Comparison of ENCODE assay signal across 8 cellular contexts in genomic region chr7:26369519-26370385, GRCh38.
A peak's percentile ranks its signal among the peaks of the same experiment; 100 is the strongest.
DNase-seq lines count a peak whose midpoint lies in the region; ATAC-seq and TF ChIP-seq lines count a peak whose summit lies in the region.

No MANE protein-coding gene starts in this region.

- H3K36me3 Mint-ChIP-seq in type B pancreatic cell: no peaks in the 10 kb centered on the region

- H3K4me3 Mint-ChIP-seq in type B pancreatic cell: peak overlapping the region; percentile 21

- ATAC-seq in left lobe of liver: peak; percentile 63
- ATAC-seq in GM18517 (IDR thresholded peaks at IDR 0.05; ENCODE audit: unreplicated experiment): no peak

- peak overlapping the region in 2 of 4 donors; percentile 6 to 43 for H3K27ac ChIP-seq in Peyer's patch

- peaks cover 9% of the 10 kb centered on the region for H3K27me3 Mint-ChIP-seq in type B pancreatic cell

- no peaks in the 10 kb centered on the region for H3K27me3 ChIP-seq in Peyer's patch

- DNase-seq in A172 (ENCODE audit: low spot score) (peak; percentile 56), Daoy (ENCODE audit: low read depth) (peak; percentile 70), LHCN-M2 (ENCODE audit: low read depth) (peak; percentile 49), Peyer's patch (peak in 1 of 3 donors; percentile 59), left lobe of liver (ENCODE audit: low spot score) (no peak), type B pancreatic cell (ENCODE audit: extremely low spot score, unreplicated experiment) (no peak)
- peak; percentile 27 for DNase-seq in central memory CD4-positive, alpha-beta T cell

- TF ChIP-seq POLR2A in Peyer's patch (IDR thresholded peaks at IDR 0.05): no peak

- no peak overlapping the region for H3K4me3 ChIP-seq in Peyer's patch

- no peaks in the 10 kb centered on the region for H3K4me1 ChIP-seq in Peyer's patch

- no peaks in the 10 kb centered on the region for H3K9me3 ChIP-seq in Peyer's patch

- H3K9me3 Mint-ChIP-seq in type B pancreatic cell: no peaks in the 10 kb centered on the region

- peak; percentile 50 to 89 (median 78) for TF ChIP-seq CTCF in Peyer's patch (IDR thresholded peaks at IDR 0.05)
- TF ChIP-seq CTCF in type B pancreatic cell (conservative IDR thresholded peaks at IDR 0.05): peak; percentile 93

- no peak overlapping the region for H3K27ac Mint-ChIP-seq in type B pancreatic cell

- peaks cover 17% of the 10 kb centered on the region for H3K4me1 Mint-ChIP-seq in type B pancreatic cell (ENCODE audit: unreplicated experiment)

- H3K36me3 ChIP-seq in Peyer's patch: no peaks in the 10 kb centered on the region

Comparison
In these comparisons a context has a peak if more than half of its experiments do, and no peak if none do; other contexts are left out.
1. DNase-seq: peak in A172 (single experiment), Daoy (single experiment), LHCN-M2 (single experiment) and central memory CD4-positive, alpha-beta T cell (single experiment); none in left lobe of liver (single experiment) and type B pancreatic cell (single experiment).